Comparison of ENCODE assay signal across 8 cellular contexts in genomic region chr9:83981126-83981871, GRCh38. TPM values are rescaled to one million over a fixed set of nuclear protein-coding genes. Genes with fewer than 3 reads are reported as not detected.
DNase-seq lines count a peak whose midpoint lies in the region; ATAC-seq, FAIRE-seq and TF ChIP-seq lines count a peak whose summit lies in the region.

No MANE protein-coding gene starts in this region.

- peak overlapping the region; percentile 65 for H2AFZ ChIP-seq in neuron (ENCODE audit: low read depth, low read length)

- FAIRE-seq in GM12891 (lab: Jason Lieb, UNC): peak; percentile 64

- H3K4me3 ChIP-seq in AG10803 (ENCODE audit: low read length) (peak overlapping the region; percentile 96), neuron (ENCODE audit: low read length) (peak overlapping the region; percentile 87)

- no peak for TF ChIP-seq CTCF in AG10803 (conservative IDR thresholded peaks at IDR 0.05; ENCODE audit: low read length)

- H3K27me3 ChIP-seq in neuron (ENCODE audit: insufficient read depth, low read length): no peaks in the 10 kb centered on the region

- H3K9me3 Mint-ChIP-seq in activated CD8-positive, alpha-beta T cell treated with anti-CD3 and anti-CD28 coated beads, Interleukin-2, amount 10 ng/mL, durations not matched to agents 7 days and 5 days (ENCODE audit: insufficient read depth): no peaks in the 10 kb centered on the region

- H3K4me3 Mint-ChIP-seq in activated CD8-positive, alpha-beta T cell treated with anti-CD3 and anti-CD28 coated beads, Interleukin-2, amount 10 ng/mL, durations not matched to agents 7 days and 5 days: peak overlapping the region; percentile 95

- no peak for ATAC-seq in activated CD8-positive, alpha-beta T cell treated with anti-CD3 and anti-CD28 coated beads, Interleukin-2, amount 10 ng/mL, durations not matched to agents 7 days and 5 days
- ATAC-seq in HG02852 (IDR thresholded peaks at IDR 0.05; ENCODE audit: unreplicated experiment): no peak

- CTCF ChIA-PET in activated CD8-positive, alpha-beta T cell treated with anti-CD3 and anti-CD28 coated beads, Interleukin-2, amount 10 ng/mL, durations not matched to agents 7 days and 5 days (lab: Charles Lee): interaction anchor here (1.1 to 1.9 kb wide), 5 partner anchors 10 to 315 kb away, joined by 3 to 4 read pairs (median 3); no protein-coding TSS in a partner anchor

- H3K27me3 Mint-ChIP-seq in activated CD8-positive, alpha-beta T cell treated with anti-CD3 and anti-CD28 coated beads, Interleukin-2, amount 10 ng/mL, durations not matched to agents 7 days and 5 days (ENCODE audit: low read depth): no peaks in the 10 kb centered on the region

- H3K36me3 ChIP-seq in neuron (ENCODE audit: insufficient read depth, low read length): peaks cover 26% of the 10 kb centered on the region

- no peak for TF ChIP-seq POLR2A in GM12891 (IDR thresholded peaks at IDR 0.05; ENCODE audit: low read depth, low read length)

- POLR2A ChIA-PET in activated CD8-positive, alpha-beta T cell treated with anti-CD3 and anti-CD28 coated beads, Interleukin-2, amount 10 ng/mL, durations not matched to agents 7 days and 5 days (lab: Charles Lee): interaction anchor here (0.6 to 3.7 kb wide), 19 partner anchors 8 to 357 kb away, joined by 3 to 32 read pairs (median 6); partner anchors contain the start of genes KIF27 and UBQLN1

- H3K36me3 Mint-ChIP-seq in activated CD8-positive, alpha-beta T cell treated with anti-CD3 and anti-CD28 coated beads, Interleukin-2, amount 10 ng/mL, durations not matched to agents 7 days and 5 days (ENCODE audit: low read depth): peaks cover 52% of the 10 kb centered on the region

- no peaks in the 10 kb centered on the region for H3K9me3 ChIP-seq in neuron (ENCODE audit: low read length)

- H3K4me1 Mint-ChIP-seq in activated CD8-positive, alpha-beta T cell treated with anti-CD3 and anti-CD28 coated beads, Interleukin-2, amount 10 ng/mL, durations not matched to agents 7 days and 5 days (ENCODE audit: low read depth): peaks cover 45% of the 10 kb centered on the region

- DNase-seq in AG10803 (ENCODE audit: low read depth): peak; percentile 43
- DNase-seq in GM12891 (ENCODE audit: insufficient read length, low spot score): no peak
- peak; percentile 36 for DNase-seq in MV-4-11 (lab: John Stamatoyannopoulos, UW)
- peak; percentile 41 for DNase-seq in activated CD8-positive, alpha-beta T cell treated with anti-CD3 and anti-CD28 coated beads, Interleukin-2, amount 10 ng/mL, durations not matched to agents 7 days and 5 days
- DNase-seq in foreskin melanocyte: peak; percentile 35
- no peak for DNase-seq in epidermal melanocyte (ENCODE audit: insufficient read length, low spot score)

- H3K4me1 ChIP-seq in neuron (ENCODE audit: insufficient read depth, low read length): peaks cover 30% of the 10 kb centered on the region

- H3K27ac Mint-ChIP-seq in activated CD8-positive, alpha-beta T cell treated with anti-CD3 and anti-CD28 coated beads, Interleukin-2, amount 10 ng/mL, durations not matched to agents 7 days and 5 days: peak overlapping the region; percentile 99

TF ChIP-seq in GM12891, 5 proteins besides CTCF, POLR2A, EP300 and RAD21:
- no peak; the same call in 1 of the 2 replicates for TF ChIP-seq POLR2AphosphoS5 (IDR thresholded peaks at IDR 0.05; ENCODE audit: low read depth, low read length)
- TF ChIP-seq TAF1 (IDR thresholded peaks at IDR 0.05; ENCODE audit: low read depth, low read length): peak; percentile 44; the same call in 1 of the 2 replicates
- no peak for TF ChIP-seq POU2F2 (IDR thresholded peaks at IDR 0.05; ENCODE audit: low read depth, low read length)
TF ChIP-seq in GM12891: peak in this region for 1.

RNA-seq across cellular contexts. Expression of gene RMI1, which starts 0.7 kb away (rescaled TPM):
- 4.0 TPM for polyA plus RNA-seq in GM12891 (2012; ENCODE audit: low read depth, missing spikeins)
- total RNA-seq in activated CD8-positive, alpha-beta T cell treated with anti-CD3 and anti-CD28 coated beads, Interleukin-2, amount 10 ng/mL, durations not matched to agents 7 days and 5 days: 10 to 100 TPM; 23.3 to 23.6 TPM

RNA-seq across cellular contexts. Expression of gene HNRNPK, which starts 1.3 kb away (rescaled TPM):
- 467 TPM for polyA plus RNA-seq in GM12891 (2012; ENCODE audit: low read depth, missing spikeins)
- total RNA-seq in activated CD8-positive, alpha-beta T cell treated with anti-CD3 and anti-CD28 coated beads, Interleukin-2, amount 10 ng/mL, durations not matched to agents 7 days and 5 days: 100 to 1,000 TPM; 683 to 726 TPM

Comparison
In these comparisons a context has a peak if more than half of its experiments do, and no peak if none do; other contexts are left out.
1. DNase-seq: peak in AG10803 (single experiment), MV-4-11 (single experiment), activated CD8-positive, alpha-beta T cell treated with anti-CD3 and anti-CD28 coated beads, Interleukin-2, amount 10 ng/mL, durations not matched to agents 7 days and 5 days (single experiment) and foreskin melanocyte (single experiment); none in GM12891 (single experiment) and epidermal melanocyte (single experiment).